ENCODE assay signal across 20 cellular contexts in genomic region chr11:75836422-75836821, GRCh38. TPM values are rescaled to one million over a fixed set of nuclear protein-coding genes. Genes with fewer than 3 reads are reported as not detected.
DNase-seq lines count a peak whose midpoint lies in the region; ATAC-seq and TF ChIP-seq lines count a peak whose summit lies in the region.
"Had no signal": no experiment of that assay in that cellular context is flagged by ENCODE, and none has a peak within 500 bp of the region (broad histone marks: within the 10 kb centered on the region; RNA-seq: fewer than 3 reads in every experiment).

No MANE protein-coding gene starts in this region.

- no peaks in the 10 kb centered on the region for H3K9me2 ChIP-seq in OCI-LY1 (ENCODE audit: low read depth, low read length)

- no peak overlapping the region for H2AFZ ChIP-seq in OCI-LY1 (ENCODE audit: low read length)

- H3K27ac ChIP-seq in OCI-LY1 (ENCODE audit: low read depth, low read length, poor library complexity, severe bottlenecking) (peak overlapping the region; percentile 51), tibial artery (no peak overlapping the region)
- H3K27ac ChIP-seq: ascending aorta, left ventricle myocardium inferior, RWPE1, suprapubic skin had no signal

- H3K9ac ChIP-seq in OCI-LY1 (ENCODE audit: low read length), result no peak overlapping the region; the same call in 1 of the 2 replicates

- H3K36me3 Mint-ChIP-seq in naive B cell, result peaks cover 0 to 5% of the 10 kb centered on the region in 2 donors

- TF ChIP-seq CTCF in OCI-LY1 (IDR thresholded peaks at IDR 0.05; ENCODE audit: low read length) (no peak), tibial artery (IDR thresholded peaks at IDR 0.05) (no peak)

- H3K9me3 Mint-ChIP-seq in naive B cell, result no peaks in the 10 kb centered on the region
- H3K9me3 Mint-ChIP-seq: activated naive CD4-positive, alpha-beta T cell treated with anti-CD3 and anti-CD28 coated beads, Interleukin-2, amount 10 ng/mL, durations not matched to agents 7 days and 5 days; activated T-cell treated with anti-CD3 and anti-CD28 coated beads, Interleukin-2, amount 50 U/mL, for 72 hours; central memory CD8-positive, alpha-beta T cell; neural crest cell had no signal

- H3K4me3 ChIP-seq in OCI-LY1 (ENCODE audit: low read depth, low read length, poor library complexity, severe bottlenecking) (no peak overlapping the region), tibial artery (no peak overlapping the region)
- H3K4me3 ChIP-seq: ascending aorta, left ventricle myocardium inferior, suprapubic skin had no signal

- H3K4me1 ChIP-seq in OCI-LY1 (ENCODE audit: insufficient read depth, low read length, severe bottlenecking) (peaks cover 37% of the 10 kb centered on the region), tibial artery (peaks cover 0 to 22% (median 6%) of the 10 kb centered on the region in 4 donors)

- H3K4me2 ChIP-seq in OCI-LY1 (ENCODE audit: low read length), result peak overlapping the region; percentile 27; the same call in 1 of the 2 replicates

- ATAC-seq in GM18502 (IDR thresholded peaks at IDR 0.05; ENCODE audit: poor library complexity, unreplicated experiment) (peak; percentile 53), naive B cell (ENCODE audit: low read depth in 2 of 2) (peak; percentile 70 to 74)
- ATAC-seq: activated T-cell treated with anti-CD3 and anti-CD28 coated beads, Interleukin-2, amount 50 U/mL, for 72 hours had no signal

- no peaks in the 10 kb centered on the region for H3K9me3 ChIP-seq in OCI-LY1 (ENCODE audit: low read length)
- no peaks in the 10 kb centered on the region for H3K9me3 ChIP-seq in tibial artery
- H3K9me3 ChIP-seq: ascending aorta, Caco-2, left ventricle myocardium inferior, suprapubic skin had no signal

- intact Hi-C loops in tibial artery (cut with DNase I; ENCODE audit: low total_unique reads), result no loop called here

- no peaks in the 10 kb centered on the region for H4K20me1 ChIP-seq in OCI-LY1 (ENCODE audit: insufficient read depth, low read length)

- H3K27ac Mint-ChIP-seq in naive B cell, result peak overlapping the region; percentile 7 to 95 (median 51)
- H3K27ac Mint-ChIP-seq: activated naive CD4-positive, alpha-beta T cell treated with anti-CD3 and anti-CD28 coated beads, Interleukin-2, amount 10 ng/mL, durations not matched to agents 7 days and 5 days; activated T-cell treated with anti-CD3 and anti-CD28 coated beads, Interleukin-2, amount 50 U/mL, for 72 hours had no signal

- peak; percentile 80 for DNase-seq in CD1c-positive myeloid dendritic cell (ENCODE audit: extremely low spot score)
- no peak for DNase-seq in naive B cell
- no peak for DNase-seq in NCI-H748 (lab: John Stamatoyannopoulos, UW; ENCODE audit: unreplicated experiment)
- no peak for DNase-seq in T1000 (lab: John Stamatoyannopoulos, UW)
- DNase-seq in tibial artery, result no peak
- DNase-seq: activated naive CD4-positive, alpha-beta T cell treated with anti-CD3 and anti-CD28 coated beads, Interleukin-2, amount 10 ng/mL, durations not matched to agents 7 days and 5 days; activated T-cell treated with anti-CD3 and anti-CD28 coated beads, Interleukin-2, amount 50 U/mL, for 72 hours; Caco-2; EL; GOT3; left ventricle myocardium inferior; NCI-H1417 treated with DMSO at 0.1 percent for 48 hours; NCI-H510A had no signal

- H3F3A ChIP-seq in OCI-LY1 (ENCODE audit: insufficient read depth, low read length), result no peaks in the 10 kb centered on the region

- no peaks in the 10 kb centered on the region for H3K27me3 Mint-ChIP-seq in naive B cell
- H3K27me3 Mint-ChIP-seq: activated naive CD4-positive, alpha-beta T cell treated with anti-CD3 and anti-CD28 coated beads, Interleukin-2, amount 10 ng/mL, durations not matched to agents 7 days and 5 days; central memory CD8-positive, alpha-beta T cell had no signal

- peaks cover 75% of the 10 kb centered on the region for H3K79me2 ChIP-seq in OCI-LY1 (ENCODE audit: insufficient read depth, low read length)

- peaks cover 74 to 92% (median 89%) of the 10 kb centered on the region in 3 donors for H3K4me1 Mint-ChIP-seq in naive B cell
- H3K4me1 Mint-ChIP-seq: activated naive CD4-positive, alpha-beta T cell treated with anti-CD3 and anti-CD28 coated beads, Interleukin-2, amount 10 ng/mL, durations not matched to agents 7 days and 5 days had no signal

- H3K27me3 ChIP-seq in OCI-LY1 (ENCODE audit: insufficient read depth, low read length) (no peaks in the 10 kb centered on the region), tibial artery (no peaks in the 10 kb centered on the region)
- H3K27me3 ChIP-seq: ascending aorta, suprapubic skin had no signal

- peak overlapping the region in 7 of 8 donors; percentile 5 to 76 (median 51) for H3K4me3 Mint-ChIP-seq in naive B cell
- H3K4me3 Mint-ChIP-seq: activated naive CD4-positive, alpha-beta T cell treated with anti-CD3 and anti-CD28 coated beads, Interleukin-2, amount 10 ng/mL, durations not matched to agents 7 days and 5 days; activated T-cell treated with anti-CD3 and anti-CD28 coated beads, Interleukin-2, amount 50 U/mL, for 72 hours; central memory CD8-positive, alpha-beta T cell; neural crest cell had no signal

- H3K36me3 ChIP-seq in OCI-LY1 (ENCODE audit: insufficient read depth, low read length) (peaks cover 33% of the 10 kb centered on the region), tibial artery (peaks cover 0 to 11% (median 0%) of the 10 kb centered on the region in 3 donors)
- H3K36me3 ChIP-seq: ascending aorta, suprapubic skin had no signal

RNA-seq across cellular contexts. Expression of gene UVRAG, which starts 21.4 kb away (rescaled TPM):
- 10 to 100 TPM; 39.6 to 94.0 (median 70.8) TPM for polyA plus RNA-seq in naive B cell (ENCODE audit: low read depth in 6 of 6)
